ENCODE assay signal across 19 cellular contexts in genomic region chr3:122987726-122988319, GRCh38. TPM values are rescaled to one million over a fixed set of nuclear protein-coding genes. Genes with fewer than 3 reads are reported as not detected.
DNase-seq lines count a peak whose midpoint lies in the region; TF ChIP-seq lines count a peak whose summit lies in the region.
"Had no signal": no experiment of that assay in that cellular context is flagged by ENCODE, and none has a peak within 500 bp of the region (broad histone marks: within the 10 kb centered on the region; RNA-seq: fewer than 3 reads in every experiment).

No MANE protein-coding gene starts in this region.

- no peaks in the 10 kb centered on the region for H3K27me3 ChIP-seq in H9 (ENCODE audit: insufficient read depth, low read length)

- peaks cover 25% of the 10 kb centered on the region for H3K4me1 ChIP-seq in H9 (ENCODE audit: insufficient read depth, low read length)

- no peak overlapping the region for H2BK120ac ChIP-seq in H9 (ENCODE audit: low read depth, low read length, poor library complexity, severe bottlenecking)

- no peak overlapping the region for H2BK15ac ChIP-seq in H9 (ENCODE audit: low read depth, low read length)

- no peak overlapping the region for H2AK5ac ChIP-seq in H9 (ENCODE audit: insufficient read length, low read length)

- 0 out of 2 replicates have a peak overlapping the region, but pooled peaks have one; percentile 41 for H3K14ac ChIP-seq in H9 (ENCODE audit: insufficient read depth, low read length)

- intact Hi-C loops in activated CD4-positive, alpha-beta memory T cell treated with anti-CD3 and anti-CD28 coated beads for 36 hours (cut with micrococcal nuclease) = no loop called here

- H3K4me1 Mint-ChIP-seq in H9 (peaks cover 64 to 71% of the 10 kb centered on the region in 2 experiments), endothelial cell (ENCODE audit: unreplicated experiment) (peaks cover 7% of the 10 kb centered on the region), neural crest cell (peaks cover 78% of the 10 kb centered on the region)
- no peaks in the 10 kb centered on the region for H3K4me1 Mint-ChIP-seq in activated CD4-positive, alpha-beta memory T cell treated with anti-CD3 and anti-CD28 coated beads for 36 hours (ENCODE audit: low read depth)

- TF ChIP-seq CTCF in H9 (conservative IDR thresholded peaks at IDR 0.05) = no peak
- no peak for TF ChIP-seq CTCF in endothelial cell (IDR thresholded peaks at IDR 0.05; ENCODE audit: unreplicated experiment)
- no peak for TF ChIP-seq CTCF in neural crest cell (conservative IDR thresholded peaks at IDR 0.05)

- no peak overlapping the region for H3K56ac ChIP-seq in H9 (ENCODE audit: insufficient read length, low read depth, low read length)

- no peak overlapping the region for H3K27ac ChIP-seq in H9 (ENCODE audit: insufficient read length, low read depth, low read length)
- H3K27ac ChIP-seq: GM23248 had no signal

- H3K9me3 ChIP-seq in H9 (ENCODE audit: control insufficient read depth, low read depth, low read length) = no peaks in the 10 kb centered on the region
- H3K9me3 ChIP-seq: BE2C had no signal

- no peak overlapping the region for H3K4ac ChIP-seq in H9 (ENCODE audit: low read depth, low read length)

- no peak overlapping the region for H2BK5ac ChIP-seq in H9 (ENCODE audit: insufficient read length, low read length)

- H3K27ac Mint-ChIP-seq in H9 = peak overlapping the region in 2 of 3 experiments; percentile 55 to 81; a peak in 3 of 7 replicates
- H3K27ac Mint-ChIP-seq in endothelial cell (ENCODE audit: unreplicated experiment) = peak overlapping the region; percentile 13
- peak overlapping the region; percentile 72 for H3K27ac Mint-ChIP-seq in neural crest cell (ENCODE audit: unreplicated experiment)
- no peak overlapping the region for H3K27ac Mint-ChIP-seq in activated CD4-positive, alpha-beta memory T cell treated with anti-CD3 and anti-CD28 coated beads for 36 hours
- H3K27ac Mint-ChIP-seq: HFFc6 had no signal

- no CpG with 5 or more reads among the region's 3 CpGs for WGBS in H9 (ENCODE audit: extremely low coverage, insufficient read length, low lambda C conversion rate)

- no peaks in the 10 kb centered on the region for H4K20me1 ChIP-seq in H9 (ENCODE audit: control insufficient read depth, insufficient read depth, insufficient read length)

- H4K5ac ChIP-seq in H9 (ENCODE audit: insufficient read length, low read depth, low read length) = no peak overlapping the region

- no peak overlapping the region for H2AFZ ChIP-seq in H9 (ENCODE audit: low read length)
- H2AFZ ChIP-seq: GM23248 had no signal

- no peaks in the 10 kb centered on the region for H3K36me3 Mint-ChIP-seq in H9 (ENCODE audit: insufficient read depth in 1 of 3, low read depth in 3 of 3)
- no peaks in the 10 kb centered on the region for H3K36me3 Mint-ChIP-seq in endothelial cell (ENCODE audit: low read depth, unreplicated experiment)
- no peaks in the 10 kb centered on the region for H3K36me3 Mint-ChIP-seq in neural crest cell (ENCODE audit: low read depth)
- H3K36me3 Mint-ChIP-seq in activated CD4-positive, alpha-beta memory T cell treated with anti-CD3 and anti-CD28 coated beads for 36 hours = no peaks in the 10 kb centered on the region

- H3K4me2 ChIP-seq in H9 (ENCODE audit: insufficient read depth, insufficient read length, low read length) = peak overlapping the region; percentile 60

- no peak overlapping the region for H3K9ac ChIP-seq in H9 (ENCODE audit: extremely low read depth, insufficient read length, low read length)
- H3K9ac ChIP-seq: GM23248 had no signal

- no peaks in the 10 kb centered on the region for H3K79me2 ChIP-seq in H9 (ENCODE audit: insufficient read depth, low read length)

- no peak overlapping the region for H2BK20ac ChIP-seq in H9 (ENCODE audit: low read depth, low read length, poor library complexity, severe bottlenecking)

- no peak overlapping the region for H4K91ac ChIP-seq in H9 (ENCODE audit: insufficient read length, low read depth, low read length)

- no peak overlapping the region for H4K8ac ChIP-seq in H9 (replicated peaks; ENCODE audit: insufficient read length, low read depth, low read length)

- H3K9me3 Mint-ChIP-seq in H9 (no peaks in the 10 kb centered on the region; a peak in 2 of 5 replicates), endothelial cell (ENCODE audit: unreplicated experiment) (no peaks in the 10 kb centered on the region), neural crest cell (no peaks in the 10 kb centered on the region)
- no peaks in the 10 kb centered on the region for H3K9me3 Mint-ChIP-seq in activated CD4-positive, alpha-beta memory T cell treated with anti-CD3 and anti-CD28 coated beads for 36 hours
- H3K9me3 Mint-ChIP-seq: HFFc6 had no signal

- POLR2A ChIA-PET in activated CD4-positive, alpha-beta memory T cell treated with anti-CD3 and anti-CD28 coated beads for 36 hours (lab: Charles Lee) = no interaction called here

- CTCF ChIA-PET in activated CD4-positive, alpha-beta memory T cell treated with anti-CD3 and anti-CD28 coated beads for 36 hours (lab: Charles Lee) = no interaction called here

- H3K23ac ChIP-seq in H9 (ENCODE audit: insufficient read length, low read depth, low read length) = no peak overlapping the region

- no peak overlapping the region for H2BK12ac ChIP-seq in H9 (ENCODE audit: insufficient read length, low read depth, low read length)

- no peak overlapping the region for H3T11ph ChIP-seq in H9 (ENCODE audit: low read length)

- H3K18ac ChIP-seq in H9 (ENCODE audit: insufficient read length, low read depth, low read length) = no peak overlapping the region

- DNase-seq in H9 (no peak), OCI-M1 (lab: John Stamatoyannopoulos, UW) (peak; percentile 18), endothelial cell (ENCODE audit: low spot score) (no peak), neural crest cell (ENCODE audit: low read depth, low spot score) (no peak), NCI-H1092 (lab: John Stamatoyannopoulos, UW) (no peak), NCI-H1694 (lab: John Stamatoyannopoulos, UW) (no peak)
- DNase-seq in activated CD4-positive, alpha-beta memory T cell treated with anti-CD3 and anti-CD28 coated beads for 36 hours = no peak
- DNase-seq: BE2C, GF-D8, GM23248, HFFc6, NCI-H1105, NCI-H187, NCI-H446 treated with DMSO at 0.1 percent for 48 hours, NCI-H748 treated with DMSO at 0.1 percent for 48 hours, T-helper 1 cell had no signal

- no peaks in the 10 kb centered on the region for H3K23me2 ChIP-seq in H9 (ENCODE audit: insufficient read length, low read depth, low read length, poor library complexity, severe bottlenecking)

- peak overlapping the region in 1 of 2 experiments; percentile 54; a peak in 3 of 5 replicates for H3K4me3 Mint-ChIP-seq in H9
- H3K4me3 Mint-ChIP-seq in endothelial cell (ENCODE audit: unreplicated experiment) = no peak overlapping the region
- H3K4me3 Mint-ChIP-seq in neural crest cell = peak overlapping the region; percentile 81
- no peak overlapping the region for H3K4me3 Mint-ChIP-seq in activated CD4-positive, alpha-beta memory T cell treated with anti-CD3 and anti-CD28 coated beads for 36 hours
- H3K4me3 Mint-ChIP-seq: HFFc6 had no signal

- no peaks in the 10 kb centered on the region for H3K79me1 ChIP-seq in H9 (ENCODE audit: insufficient read depth, low read depth, low read length, poor library complexity, severe bottlenecking)

- H3K27me3 Mint-ChIP-seq in H9 (ENCODE audit: low read depth) (peaks cover 19% of the 10 kb centered on the region), endothelial cell (ENCODE audit: unreplicated experiment) (peaks cover 3% of the 10 kb centered on the region), neural crest cell (ENCODE audit: low read depth) (no peaks in the 10 kb centered on the region)
- peaks cover 12% of the 10 kb centered on the region for H3K27me3 Mint-ChIP-seq in activated CD4-positive, alpha-beta memory T cell treated with anti-CD3 and anti-CD28 coated beads for 36 hours

RNA-seq across cellular contexts. Expression of gene SEMA5B, which starts 39.7 kb away (rescaled TPM):
- total RNA-seq in H9 (2021) (8.3 and 9.4 TPM in 2 replicates), endothelial cell (ENCODE audit: unreplicated experiment) (1.1 TPM), neural crest cell (48.8 and 57.3 TPM in 2 replicates)
- total RNA-seq in activated CD4-positive, alpha-beta memory T cell treated with anti-CD3 and anti-CD28 coated beads for 36 hours = not detected
- total RNA-seq: Daoy, GM23248, HepG2, HFFc6, MCF 10A had no signal
